Comparison of ENCODE assay signal across 10 cellular contexts in genomic region chr18:55546873-55547704, GRCh38. TPM values are rescaled to one million over a fixed set of nuclear protein-coding genes. Genes with fewer than 3 reads are reported as not detected.
DNase-seq lines count a peak whose midpoint lies in the region; ATAC-seq and TF ChIP-seq lines count a peak whose summit lies in the region.
"Had no signal": no experiment of that assay in that cellular context is flagged by ENCODE, and none has a peak within 500 bp of the region (broad histone marks: within the 10 kb centered on the region; RNA-seq: fewer than 3 reads in every experiment).

No MANE protein-coding gene starts in this region.

- H3K27me3 ChIP-seq in foreskin keratinocyte (no peaks in the 10 kb centered on the region), upper lobe of right lung (no peaks in the 10 kb centered on the region)

- H3K36me3 ChIP-seq in upper lobe of right lung = no peaks in the 10 kb centered on the region

- TF ChIP-seq CTCF in foreskin keratinocyte (conservative IDR thresholded peaks at IDR 0.05) (no peak), upper lobe of right lung (IDR thresholded peaks at IDR 0.05) (no peak)

- no peak overlapping the region for H3K4me3 ChIP-seq in upper lobe of right lung

- H3K27ac ChIP-seq in foreskin keratinocyte = peak overlapping the region; percentile 17
- no peak overlapping the region for H3K27ac ChIP-seq in upper lobe of right lung

- H3K9me3 ChIP-seq in upper lobe of right lung = no peaks in the 10 kb centered on the region

- H3K4me1 ChIP-seq in foreskin keratinocyte (no peaks in the 10 kb centered on the region), upper lobe of right lung (peaks cover 4% of the 10 kb centered on the region)

- DNase-seq in EL (peak; percentile 52), SHP77 (lab: John Stamatoyannopoulos, UW) (peak; percentile 17 to 24), foreskin keratinocyte (peak in 1 of 2 donors; percentile 5), posterior cingulate gyrus (peak in 7 of 10 donors; percentile 28 to 83 (median 36)), upper lobe of right lung (no peak), NOMO-1 (lab: John Stamatoyannopoulos, UW; ENCODE audit: unreplicated experiment in 2 of 2) (no peak)
- DNase-seq: activated T-cell treated with anti-CD3 and anti-CD28 coated beads, Interleukin-2, amount 50 U/mL, for 24 hours; NCI-H526 treated with DMSO at 0.1 percent for 48 hours had no signal

- ATAC-seq in foreskin keratinocyte (peak; percentile 46), upper lobe of right lung (no peak), HG02840 (IDR thresholded peaks at IDR 0.05; ENCODE audit: low FRiP score, unreplicated experiment) (no peak), GM18858 (IDR thresholded peaks at IDR 0.05; ENCODE audit: unreplicated experiment) (no peak)

- intact Hi-C loops in posterior cingulate gyrus (cut with DNase I) (no loop called here), upper lobe of right lung (cut with DNase I) (no loop called here)

RNA-seq across cellular contexts. Expression of gene TCF4, which starts 40.9 kb away (rescaled TPM):
- 7.3 and 7.5 TPM in 2 replicates for total RNA-seq in foreskin keratinocyte
- 0.88 and 1.1 TPM in 2 replicates for polyA plus RNA-seq in foreskin keratinocyte
- total RNA-seq in upper lobe of right lung = 143 TPM

Comparison
In these comparisons a context has a peak if more than half of its experiments do, and no peak if none do; other contexts are left out.
1. DNase-seq: peak in EL (single experiment), SHP77 (2 of 2) and posterior cingulate gyrus (7 of 10); none in upper lobe of right lung (single experiment) and NOMO-1 (0 of 2).
2. RNA of gene TCF4, which starts 40.9 kb away (total RNA-seq): 143 TPM in upper lobe of right lung (single experiment); 7.3 to 7.5 TPM in foreskin keratinocyte; every median in the first group is over 10 times any median in the second.